ENCODE assay signal across 16 cellular contexts in genomic region chr17:73689596-73690275, GRCh38. TPM values are rescaled to one million over a fixed set of nuclear protein-coding genes. Genes with fewer than 3 reads are reported as not detected.
DNase-seq lines count a peak whose midpoint lies in the region; ATAC-seq and TF ChIP-seq lines count a peak whose summit lies in the region.
"Had no signal": no experiment of that assay in that cellular context is flagged by ENCODE, and none has a peak within 500 bp of the region (broad histone marks: within the 10 kb centered on the region; RNA-seq: fewer than 3 reads in every experiment).

No MANE protein-coding gene starts in this region.

- H3K9me3 ChIP-seq in endodermal cell (ENCODE audit: control insufficient read depth, low read length), result no peaks in the 10 kb centered on the region
- no peaks in the 10 kb centered on the region for H3K9me3 ChIP-seq in ovary
- H3K9me3 ChIP-seq: BE2C had no signal

- H3K27me3 ChIP-seq in endodermal cell (ENCODE audit: control insufficient read depth, insufficient read depth, low read length, poor library complexity, severe bottlenecking) (no peaks in the 10 kb centered on the region), ovary (no peaks in the 10 kb centered on the region)
- H3K27me3 ChIP-seq: BE2C had no signal

- WGBS in endodermal cell (ENCODE audit: insufficient coverage in 1 of 2, insufficient read length in 1 of 2), 2 experiments, result 90 to 94% methylated on average over 10 to 13 of the region's 13 CpGs
- WGBS in ovary, 3 donors, result 75 to 80% (median 79%) methylated on average over 13 of the region's 13 CpGs

- no peaks in the 10 kb centered on the region for H3K36me3 ChIP-seq in endodermal cell (ENCODE audit: control insufficient read depth, insufficient read depth, low read length)
- no peaks in the 10 kb centered on the region for H3K36me3 ChIP-seq in ovary
- H3K36me3 ChIP-seq: BE2C had no signal

- no peak for TF ChIP-seq CTCF in endodermal cell (conservative IDR thresholded peaks at IDR 0.05)
- TF ChIP-seq CTCF in osteocyte (IDR thresholded peaks at IDR 0.05), result no peak
- no peak for TF ChIP-seq CTCF in ovary (IDR thresholded peaks at IDR 0.05)

- peak; percentile 44 for DNase-seq in ecto neural progenitor cell (ENCODE audit: low spot score)
- peak; percentile 36 for DNase-seq in endodermal cell
- peak; percentile 65 for DNase-seq in osteocyte (ENCODE audit: extremely low spot score, unreplicated experiment)
- DNase-seq in NCI-H1930 (lab: John Stamatoyannopoulos, UW), result no peak
- no peak for DNase-seq in ovary
- DNase-seq: ACHN; C1 segment of cervical spinal cord; CD4-positive, CD25-positive, alpha-beta regulatory T cell; CD8-positive, alpha-beta memory T cell; COR-L47; DMS 273 treated with DMSO at 0.1 percent for 48 hours; DMS53; GM23248 had no signal

- H3K4me1 ChIP-seq in endodermal cell (ENCODE audit: control insufficient read depth, insufficient read depth, low read length) (no peaks in the 10 kb centered on the region), ovary (ENCODE audit: insufficient read depth) (no peaks in the 10 kb centered on the region)

- peaks cover 10% of the 10 kb centered on the region for H3K27me3 Mint-ChIP-seq in endodermal cell (ENCODE audit: insufficient read depth)
- H3K27me3 Mint-ChIP-seq in osteocyte (ENCODE audit: unreplicated experiment), result peaks cover 22% of the 10 kb centered on the region

- TF ChIP-seq POLR2A in ovary (IDR thresholded peaks at IDR 0.05), result no peak

- no peak for ATAC-seq in HG03159 (IDR thresholded peaks at IDR 0.05; ENCODE audit: unreplicated experiment)

- H3K27ac Mint-ChIP-seq in endodermal cell (no peak overlapping the region), osteocyte (ENCODE audit: unreplicated experiment) (no peak overlapping the region)
- H3K27ac Mint-ChIP-seq: CD4-positive, CD25-positive, alpha-beta regulatory T cell; CD8-positive, alpha-beta memory T cell had no signal

- no peak for TF ChIP-seq EP300 in ovary (IDR thresholded peaks at IDR 0.05)

- H3K4me3 Mint-ChIP-seq in endodermal cell (no peak overlapping the region), osteocyte (ENCODE audit: unreplicated experiment) (no peak overlapping the region)
- H3K4me3 Mint-ChIP-seq: CD4-positive, CD25-positive, alpha-beta regulatory T cell; CD8-positive, alpha-beta memory T cell had no signal

- intact Hi-C loops in ovary (cut with DNase I), result loop anchor here in 1 of 4 donors (5.0 kb wide), 1 partner anchor 1862 kb away; no protein-coding TSS in a partner anchor

- H3K4me1 Mint-ChIP-seq in endodermal cell (peaks cover 10% of the 10 kb centered on the region), osteocyte (ENCODE audit: unreplicated experiment) (no peaks in the 10 kb centered on the region)
- H3K4me1 Mint-ChIP-seq: CD4-positive, CD25-positive, alpha-beta regulatory T cell; CD8-positive, alpha-beta memory T cell had no signal

- H3K4me3 ChIP-seq in endodermal cell (ENCODE audit: low read length) (no peak overlapping the region), ovary (no peak overlapping the region)
- H3K4me3 ChIP-seq: GM23248 had no signal

- no peak overlapping the region for H3K27ac ChIP-seq in endodermal cell (ENCODE audit: low read depth, low read length)
- no peak overlapping the region for H3K27ac ChIP-seq in ovary
- H3K27ac ChIP-seq: GM23248, HL-60 had no signal

- no peaks in the 10 kb centered on the region for H3K36me3 Mint-ChIP-seq in endodermal cell (ENCODE audit: low read depth)
- H3K36me3 Mint-ChIP-seq in osteocyte (ENCODE audit: unreplicated experiment), result no peaks in the 10 kb centered on the region
- H3K36me3 Mint-ChIP-seq: CD4-positive, CD25-positive, alpha-beta regulatory T cell had no signal

- no peak overlapping the region for H3K9ac ChIP-seq in endodermal cell (ENCODE audit: extremely low read depth, low read length, poor library complexity, severe bottlenecking)
- H3K9ac ChIP-seq: GM23248 had no signal

- H3K9me3 Mint-ChIP-seq in endodermal cell (no peaks in the 10 kb centered on the region), osteocyte (ENCODE audit: unreplicated experiment) (peaks cover 4% of the 10 kb centered on the region)

RNA-seq across cellular contexts. Expression of gene SDK2, which starts 45.5 kb away (rescaled TPM):
- 1 to 10 TPM; 5.9 to 7.0 TPM for total RNA-seq in endodermal cell
- polyA plus RNA-seq in endodermal cell (2013, experiment 1 of 2), result 44.6 TPM
- polyA plus RNA-seq in endodermal cell (2013, experiment 2 of 2), result 44.2 TPM
- 16.5 and 19.4 TPM in 2 replicates for total RNA-seq in osteocyte
- total RNA-seq in ovary, result 1 to 10 TPM in 4 of 7 donors, under 1 TPM in 3; 0.40 to 5.4 (median 2.5) TPM
- under 1 TPM; 0.58 to 0.91 TPM for polyA plus RNA-seq in ovary

Comparison
In these comparisons a context has a peak if more than half of its experiments do, and no peak if none do; other contexts are left out.
1. DNase-seq: peak in ecto neural progenitor cell (single experiment), endodermal cell (single experiment) and osteocyte (single experiment); none in NCI-H1930 (0 of 2) and ovary (0 of 5).